ENCODE assay signal across 1 cellular context in genomic region chr11:134223836-134224709, GRCh38.
A peak's percentile ranks its signal among the peaks of the same experiment; 100 is the strongest.
TF ChIP-seq lines count a peak whose summit lies in the region.

TSS of gene NCAPD3 (minus strand) at chr11:134223967. CDS start at chr11:134223926, 41 bp downstream.
TSS of gene VPS26B (plus strand) at chr11:134224671. CDS start at chr11:134225123, 452 bp downstream.

TF ChIP-seq in K562, 482 proteins besides CTCF, POLR2A, EP300 and RAD21 (continued from another document and continues in another):
- TF ChIP-seq RREB1 (CRISPR knock-in tag; IDR thresholded peaks at IDR 0.05) (no peak), NKRF (IDR thresholded peaks at IDR 0.05; ENCODE audit: borderline replicate concordance) (peak; percentile 97), ELF4 (CRISPR knock-in tag; IDR thresholded peaks at IDR 0.05) (no peak), ETV1 (tag; conservative IDR thresholded peaks at IDR 0.05; ENCODE audit: low read depth) (peak; percentile 72), HES1 (IDR thresholded peaks at IDR 0.05; ENCODE audit: low read depth) (no peak), RFX5 (IDR thresholded peaks at IDR 0.05; ENCODE audit: low read depth, low read length) (no peak), HMBOX1 (IDR thresholded peaks at IDR 0.05) (no peak), XRCC5 (IDR thresholded peaks at IDR 0.05; ENCODE audit: low read depth, low read length) (no peak), NFRKB (IDR thresholded peaks at IDR 0.05; ENCODE audit: low read depth) (peak; percentile 73; the same call in 1 of the 2 replicates), TRIM25 (IDR thresholded peaks at IDR 0.05; ENCODE audit: borderline replicate concordance) (no peak), CEBPG (CRISPR knock-in tag; IDR thresholded peaks at IDR 0.05) (no peak), CEBPG (tag; conservative IDR thresholded peaks at IDR 0.05 in 1 of 2, IDR thresholded peaks at IDR 0.05 in 1 of 2) (no peak), RBM15 (IDR thresholded peaks at IDR 0.05; ENCODE audit: insufficient read depth, low read length) (no peak), TEAD2 (tag; IDR thresholded peaks at IDR 0.05) (no peak), MAZ (CRISPR knock-in tag; conservative IDR thresholded peaks at IDR 0.05 in 1 of 2, IDR thresholded peaks at IDR 0.05 in 1 of 2) (peak; percentile 45 to 87), HNRNPK (IDR thresholded peaks at IDR 0.05; ENCODE audit: low read depth, low read length, poor library complexity, severe bottlenecking) (no peak), NFE2L1 (tag; IDR thresholded peaks at IDR 0.05; ENCODE audit: borderline replicate concordance, low read depth) (no peak), FOXP1 (CRISPR knock-in tag; IDR thresholded peaks at IDR 0.05) (0 out of 2 replicates have a peak, but pooled peaks have one; percentile 55), IRF9 (tag; IDR thresholded peaks at IDR 0.05) (no peak), SMARCA4 (IDR thresholded peaks at IDR 0.05) (no peak), CBX2 (IDR thresholded peaks at IDR 0.05; ENCODE audit: insufficient read depth, low read length, poor library complexity, severe bottlenecking) (no peak), NR2F6 (CRISPR knock-in tag; IDR thresholded peaks at IDR 0.05) (0 out of 2 replicates have a peak, but pooled peaks have one; percentile 45), HNRNPUL1 (IDR thresholded peaks at IDR 0.05; ENCODE audit: low read length) (no peak), GTF2F1 (IDR thresholded peaks at IDR 0.05; ENCODE audit: low read depth, low read length) (0 out of 2 replicates have a peak, but pooled peaks have one; percentile 40), NR2C1 (IDR thresholded peaks at IDR 0.05) (peak; percentile 86), NR2C1 (tag; IDR thresholded peaks at IDR 0.05) (peak; percentile 87), TSC22D4 (tag; IDR thresholded peaks at IDR 0.05) (no peak), ZNF324 (CRISPR knock-in tag; IDR thresholded peaks at IDR 0.05) (no peak), NFE2 (IDR thresholded peaks at IDR 0.05; ENCODE audit: low read depth) (no peak), ZNF398 (CRISPR knock-in tag; IDR thresholded peaks at IDR 0.05) (no peak), THRAP3 (IDR thresholded peaks at IDR 0.05; ENCODE audit: borderline replicate concordance) (no peak), TRIM24 (IDR thresholded peaks at IDR 0.05) (no peak), PCBP1 (IDR thresholded peaks at IDR 0.05; ENCODE audit: low read depth, low read length, poor library complexity, severe bottlenecking) (no peak), SLC30A9 (CRISPR knock-in tag; IDR thresholded peaks at IDR 0.05) (no peak), NCOR1 (IDR thresholded peaks at IDR 0.05) (no peak), SRF (CRISPR knock-in tag; IDR thresholded peaks at IDR 0.05) (0 out of 4 replicates have a peak, but pooled peaks of 1 of the 2 experiments have one; percentile 15), ZFP91 (CRISPR knock-in tag; IDR thresholded peaks at IDR 0.05) (no peak), ZNF586 (CRISPR knock-in tag; conservative IDR thresholded peaks at IDR 0.05) (no peak), NCOA4 (IDR thresholded peaks at IDR 0.05; ENCODE audit: partially characterized antibody) (no peak), TCF3 (CRISPR knock-in tag; IDR thresholded peaks at IDR 0.05) (no peak), SAP30 (IDR thresholded peaks at IDR 0.05; ENCODE audit: borderline replicate concordance, insufficient read depth, low read depth, low read length, poor library complexity, severe bottlenecking) (peak; percentile 47), ZNF23 (CRISPR knock-in tag; IDR thresholded peaks at IDR 0.05) (no peak), SMAD1 (IDR thresholded peaks at IDR 0.05; ENCODE audit: low read depth, low read length, partially characterized antibody) (no peak), KDM4B (IDR thresholded peaks at IDR 0.05; ENCODE audit: borderline replicate concordance in 2 of 2, low read depth in 1 of 2) (no peak), FOSL1 (tag; conservative IDR thresholded peaks at IDR 0.05) (no peak), TCF15 (CRISPR knock-in tag; IDR thresholded peaks at IDR 0.05) (no peak), ZNF212 (CRISPR knock-in tag; IDR thresholded peaks at IDR 0.05) (no peak), ZFX (CRISPR knock-in tag; IDR thresholded peaks at IDR 0.05) (peak; percentile 94), ZNF253 (CRISPR knock-in tag; conservative IDR thresholded peaks at IDR 0.05) (no peak), RFX1 (IDR thresholded peaks at IDR 0.05) (peak; percentile 78), KDM1A (IDR thresholded peaks at IDR 0.05) (no peak), MYBL2 (IDR thresholded peaks at IDR 0.05; ENCODE audit: low read depth) (peak; percentile 87), MYBL2 (CRISPR knock-in tag; IDR thresholded peaks at IDR 0.05; ENCODE audit: borderline replicate concordance) (no peak), ZNF311 (CRISPR knock-in tag; IDR thresholded peaks at IDR 0.05) (no peak), TEAD1 (CRISPR knock-in tag; IDR thresholded peaks at IDR 0.05) (no peak)
